ENCODE assay signal across 8 cellular contexts in genomic region chr7:82572195-82572880, GRCh38.
DNase-seq lines count a peak whose midpoint lies in the region; ATAC-seq, FAIRE-seq and TF ChIP-seq lines count a peak whose summit lies in the region.

No MANE protein-coding gene starts in this region.

- no peaks in the 10 kb centered on the region for H3K9me2 ChIP-seq in GM23248 (ENCODE audit: insufficient read depth)

- H3K9me3 ChIP-seq in GM23248 (ENCODE audit: low read depth) (no peaks in the 10 kb centered on the region), thoracic aorta (no peaks in the 10 kb centered on the region)

- peak overlapping the region; percentile 77 for H3K4me2 ChIP-seq in GM23248 (ENCODE audit: unreplicated experiment)

- H3K4me3 ChIP-seq in GM23248 (peak overlapping the region; percentile 40; the same call in 1 of the 2 replicates), foreskin fibroblast (ENCODE audit: low read depth in 1 of 2, low read length in 2 of 2) (peak overlapping the region in 1 of 2 donors; percentile 25), thoracic aorta (peak overlapping the region; percentile 47)

- 1 to 3% methylated on average over 9 of the region's 9 CpGs for WGBS in GM23248 (ENCODE audit: low coverage in 1 of 2, low lambda C conversion rate in 2 of 2, missing lambda C conversion rate in 2 of 2), 2 experiments

- H3K27ac ChIP-seq in GM23248 = no peak overlapping the region
- no peak overlapping the region for H3K27ac ChIP-seq in thoracic aorta

- no peaks in the 10 kb centered on the region for H3K36me3 Mint-ChIP-seq in activated T-helper 1 cell treated with anti-CD3 and anti-CD28 coated beads, Interleukin-12 subunit alpha, Interleukin-12 subunit beta, Interleukin-2, Interleukin-4 antibody, amounts not matched to agents 30 ng/mL and 10 ng/mL and 1 ng/mL, durations not matched to agents 14 hours and 24 hours and 36 hours (ENCODE audit: low read depth)

- H3F3A ChIP-seq in GM23248 (ENCODE audit: insufficient read depth) = no peaks in the 10 kb centered on the region

- ATAC-seq in thoracic aorta (ENCODE audit: insufficient number of reproducible peaks, low FRiP score, low read depth) = peak; percentile 92

- peak; percentile 64 for FAIRE-seq in RCC 7860 (lab: Jason Lieb, UNC)

- H3K79me2 ChIP-seq in GM23248 (ENCODE audit: insufficient read depth) = no peaks in the 10 kb centered on the region

- no peak overlapping the region for H3K27ac Mint-ChIP-seq in activated T-helper 1 cell treated with anti-CD3 and anti-CD28 coated beads, Interleukin-12 subunit alpha, Interleukin-12 subunit beta, Interleukin-2, Interleukin-4 antibody, amounts not matched to agents 30 ng/mL and 10 ng/mL and 1 ng/mL, durations not matched to agents 14 hours and 24 hours and 36 hours

- no peak overlapping the region for H3K9ac ChIP-seq in GM23248

- DNase-seq in EH (ENCODE audit: low read depth) (peak; percentile 83), GM23248 (peak; percentile 87), Kasumi-1 (lab: John Stamatoyannopoulos, UW) (peak; percentile 60 to 82), RCC 7860 (ENCODE audit: low spot score) (peak; percentile 66), foreskin fibroblast (peak; percentile 76 to 94), nucleus accumbens (lab: John Stamatoyannopoulos, UW) (peak in 54 of 56 donors; percentile 18 to 95 (median 70)), thoracic aorta (ENCODE audit: low spot score) (peak; percentile 70)
- peak; percentile 36 for DNase-seq in activated T-helper 1 cell treated with anti-CD3 and anti-CD28 coated beads, Interleukin-12 subunit alpha, Interleukin-12 subunit beta, Interleukin-2, Interleukin-4 antibody, amounts not matched to agents 30 ng/mL and 10 ng/mL and 1 ng/mL, durations not matched to agents 14 hours and 24 hours and 36 hours (ENCODE audit: low spot score)

- H3K27me3 ChIP-seq in GM23248 (replicated peaks; ENCODE audit: insufficient read depth) = peaks cover 18% of the 10 kb centered on the region
- no peaks in the 10 kb centered on the region for H3K27me3 ChIP-seq in thoracic aorta (replicated peaks; ENCODE audit: insufficient read depth)

- intact Hi-C loops in activated T-helper 1 cell treated with anti-CD3 and anti-CD28 coated beads, Interleukin-12 subunit alpha, Interleukin-12 subunit beta, Interleukin-2, Interleukin-4 antibody, amounts not matched to agents 30 ng/mL and 10 ng/mL and 1 ng/mL, durations not matched to agents 14 hours and 24 hours and 36 hours (cut with micrococcal nuclease) = loop anchor here (1.0 kb wide), 4 partner anchors 338 to 1090 kb away; no protein-coding TSS in a partner anchor

- TF ChIP-seq CTCF in foreskin fibroblast (IDR thresholded peaks at IDR 0.05; ENCODE audit: low read depth, low read length) = peak; percentile 92
- TF ChIP-seq CTCF in thoracic aorta (IDR thresholded peaks at IDR 0.05) = peak; percentile 85

- in situ Hi-C loops in GM23248 (cut with MboI) = loop anchor here (10.0 kb wide), 1 partner anchor 528 kb away; no protein-coding TSS in a partner anchor

- H3K4me1 ChIP-seq in GM23248 (ENCODE audit: insufficient read depth) (no peaks in the 10 kb centered on the region), thoracic aorta (ENCODE audit: control insufficient read depth in 1 of 2, low read depth in 2 of 2) (peaks cover 0 to 4% of the 10 kb centered on the region in 2 donors)

- H3K36me3 ChIP-seq in GM23248 (ENCODE audit: low read depth) (no peaks in the 10 kb centered on the region), thoracic aorta (no peaks in the 10 kb centered on the region)

- no peaks in the 10 kb centered on the region for H4K20me1 ChIP-seq in GM23248 (ENCODE audit: insufficient read depth)

- no peaks in the 10 kb centered on the region for H3K9me3 Mint-ChIP-seq in activated T-helper 1 cell treated with anti-CD3 and anti-CD28 coated beads, Interleukin-12 subunit alpha, Interleukin-12 subunit beta, Interleukin-2, Interleukin-4 antibody, amounts not matched to agents 30 ng/mL and 10 ng/mL and 1 ng/mL, durations not matched to agents 14 hours and 24 hours and 36 hours

- no peaks in the 10 kb centered on the region for H3K4me1 Mint-ChIP-seq in activated T-helper 1 cell treated with anti-CD3 and anti-CD28 coated beads, Interleukin-12 subunit alpha, Interleukin-12 subunit beta, Interleukin-2, Interleukin-4 antibody, amounts not matched to agents 30 ng/mL and 10 ng/mL and 1 ng/mL, durations not matched to agents 14 hours and 24 hours and 36 hours (ENCODE audit: low read depth)

- H3K4me3 Mint-ChIP-seq in activated T-helper 1 cell treated with anti-CD3 and anti-CD28 coated beads, Interleukin-12 subunit alpha, Interleukin-12 subunit beta, Interleukin-2, Interleukin-4 antibody, amounts not matched to agents 30 ng/mL and 10 ng/mL and 1 ng/mL, durations not matched to agents 14 hours and 24 hours and 36 hours = no peak overlapping the region

- H3K27me3 Mint-ChIP-seq in activated T-helper 1 cell treated with anti-CD3 and anti-CD28 coated beads, Interleukin-12 subunit alpha, Interleukin-12 subunit beta, Interleukin-2, Interleukin-4 antibody, amounts not matched to agents 30 ng/mL and 10 ng/mL and 1 ng/mL, durations not matched to agents 14 hours and 24 hours and 36 hours (ENCODE audit: insufficient read depth) = peaks cover 1% of the 10 kb centered on the region

- H2AFZ ChIP-seq in GM23248 = peak overlapping the region; percentile 65

Comparison
In these comparisons a context has a peak if more than half of its experiments do, and no peak if none do; other contexts are left out.
1. DNase-seq: peak in every context shown above with its lines; median percentile 87 in GM23248; 85 in foreskin fibroblast; 83 in EH; 71 in Kasumi-1; 70 in nucleus accumbens; 70 in thoracic aorta; 66 in RCC 7860; 36 in activated T-helper 1 cell treated with anti-CD3 and anti-CD28 coated beads, Interleukin-12 subunit alpha, Interleukin-12 subunit beta, Interleukin-2, Interleukin-4 antibody, amounts not matched to agents 30 ng/mL and 10 ng/mL and 1 ng/mL, durations not matched to agents 14 hours and 24 hours and 36 hours.